In genomic region chr16:1174477-1175357, GRCh38 we compare ENCODE assay signal across 24 cellular contexts. TPM values are rescaled to one million over a fixed set of nuclear protein-coding genes. Genes with fewer than 3 reads are reported as not detected.
A peak's percentile ranks its signal among the peaks of the same experiment; 100 is the strongest.
DNase-seq lines count a peak whose midpoint lies in the region; ATAC-seq, FAIRE-seq and TF ChIP-seq lines count a peak whose summit lies in the region.
"Had no signal": no experiment of that assay in that cellular context is flagged by ENCODE, and none has a peak within 500 bp of the region (broad histone marks: within the 10 kb centered on the region; RNA-seq: fewer than 3 reads in every experiment).

No MANE protein-coding gene starts in this region.

- H3K9me3 Mint-ChIP-seq in astrocyte (ENCODE audit: unreplicated experiment) = no peaks in the 10 kb centered on the region
- H3K9me3 Mint-ChIP-seq: CD4-positive, alpha-beta T cell; naive thymus-derived CD8-positive, alpha-beta T cell had no signal

- H3K4me3 ChIP-seq in HEK293 (ENCODE audit: low read depth, low read length) (no peak overlapping the region), astrocyte (ENCODE audit: insufficient read depth, low read depth, low read length) (no peak overlapping the region), mesenchymal stem cell (ENCODE audit: insufficient read depth in 1 of 2, low read depth in 1 of 2, low read length in 2 of 2) (no peak overlapping the region), lower lobe of right lung (no peak overlapping the region)
- H3K4me3 ChIP-seq: cardiac muscle cell had no signal

- peak overlapping the region in 1 of 2 experiments; percentile 34 for H2BK12ac ChIP-seq in mesenchymal stem cell (ENCODE audit: low read length in 2 of 2)

- no peak overlapping the region for H3K27ac Mint-ChIP-seq in astrocyte (ENCODE audit: unreplicated experiment)
- H3K27ac Mint-ChIP-seq: activated naive CD8-positive, alpha-beta T cell; CD4-positive, alpha-beta T cell; naive thymus-derived CD8-positive, alpha-beta T cell had no signal

- H4K20me1 ChIP-seq in astrocyte (ENCODE audit: insufficient read depth, low read length) = peaks cover 12% of the 10 kb centered on the region

- H2BK120ac ChIP-seq in mesenchymal stem cell (ENCODE audit: low read depth, low read length) = no peak overlapping the region

- no peaks in the 10 kb centered on the region for H3K79me1 ChIP-seq in mesenchymal stem cell (replicated peaks; ENCODE audit: low read length, poor library complexity, severe bottlenecking)

- FAIRE-seq in astrocyte (lab: Jason Lieb, UNC) = no peak
- FAIRE-seq in frontal cortex (lab: Jason Lieb, UNC) = no peak
- FAIRE-seq: GM12891, H1 had no signal

- no peak overlapping the region for H3K4me3 Mint-ChIP-seq in astrocyte (ENCODE audit: unreplicated experiment)
- H3K4me3 Mint-ChIP-seq: activated naive CD8-positive, alpha-beta T cell; CD4-positive, alpha-beta T cell; naive thymus-derived CD8-positive, alpha-beta T cell had no signal

- no peak overlapping the region for H3K4ac ChIP-seq in mesenchymal stem cell (ENCODE audit: low read depth in 1 of 2, low read length in 2 of 2)

- H3K27ac ChIP-seq in HEK293 (ENCODE audit: extremely low read depth, low read depth, low read length) = no peak overlapping the region
- no peak overlapping the region for H3K27ac ChIP-seq in astrocyte (ENCODE audit: low read depth, low read length)
- no peak overlapping the region for H3K27ac ChIP-seq in mesenchymal stem cell (ENCODE audit: low read length, poor library complexity, severe bottlenecking)
- H3K27ac ChIP-seq in lower lobe of right lung = no peak overlapping the region
- H3K27ac ChIP-seq: cardiac muscle cell had no signal

- DNase-seq in astrocyte (ENCODE audit: low read depth) (peak; percentile 42), mesenchymal stem cell (peak; percentile 41), frontal cortex (ENCODE audit: low spot score in 2 of 2) (no peak), CD1c-positive myeloid dendritic cell (ENCODE audit: extremely low spot score) (no peak), lower lobe of right lung (no peak), KG1 (lab: John Stamatoyannopoulos, UW) (no peak)
- DNase-seq: activated CD4-positive, alpha-beta T cell treated with anti-CD3 and anti-CD28 coated beads for 4 hours; activated T-cell treated with anti-CD3 and anti-CD28 coated beads for 4 hours; CD4-positive, alpha-beta T cell; effector memory CD4-positive, alpha-beta T cell; left ventricle myocardium superior; naive thymus-derived CD8-positive, alpha-beta T cell; NCI-H1048; NCI-H2171 treated with DMSO at 0.1 percent for 48 hours; NK-92 treated with Interleukin-12 subunit alpha and Interleukin-12 subunit beta, amount 100 ng/mL, for 24 hours had no signal

- H3K4me1 ChIP-seq in HEK293 (ENCODE audit: control insufficient read depth, insufficient read depth, low read length) = no peaks in the 10 kb centered on the region
- peaks cover 12% of the 10 kb centered on the region for H3K4me1 ChIP-seq in astrocyte (ENCODE audit: insufficient read depth, low read length)
- H3K4me1 ChIP-seq in mesenchymal stem cell (ENCODE audit: control insufficient read depth, insufficient read depth, low read depth, low read length) = peaks cover 45% of the 10 kb centered on the region
- no peaks in the 10 kb centered on the region for H3K4me1 ChIP-seq in lower lobe of right lung

- H3K79me2 ChIP-seq in astrocyte (ENCODE audit: insufficient read depth, low read length) = peaks cover 4% of the 10 kb centered on the region

- H2BK15ac ChIP-seq in mesenchymal stem cell (ENCODE audit: low read depth, poor library complexity, severe bottlenecking) = no peak overlapping the region

- 75% methylated on average over 27 of the region's 38 CpGs for WGBS in mesenchymal stem cell

- no peak overlapping the region for H4K91ac ChIP-seq in mesenchymal stem cell (ENCODE audit: low read length)

- H3K27me3 ChIP-seq in astrocyte (ENCODE audit: insufficient read depth, low read length) (no peaks in the 10 kb centered on the region), mesenchymal stem cell (ENCODE audit: control insufficient read depth in 1 of 2, insufficient read depth in 1 of 2, low read length in 2 of 2) (peaks cover 27 to 42% of the 10 kb centered on the region in 2 experiments), lower lobe of right lung (ENCODE audit: low read depth) (peaks cover 29% of the 10 kb centered on the region)
- H3K27me3 ChIP-seq: cardiac muscle cell had no signal

- intact Hi-C loops in lower lobe of right lung (cut with DNase I) = no loop called here

- H3K14ac ChIP-seq in mesenchymal stem cell (ENCODE audit: low read length in 2 of 2) = no peak overlapping the region

- peak overlapping the region in 1 of 2 experiments; percentile 25 for H3K18ac ChIP-seq in mesenchymal stem cell (ENCODE audit: low read depth in 1 of 2, low read length in 2 of 2)

- H3K4me2 ChIP-seq in astrocyte (ENCODE audit: low read length) (peak overlapping the region; percentile 10), mesenchymal stem cell (ENCODE audit: low read length, poor library complexity, severe bottlenecking) (peak overlapping the region; percentile 10)

- CTCF ChIA-PET in HEK293 (lab: Yijun Ruan, JAX) = no interaction called here

- H2BK5ac ChIP-seq in mesenchymal stem cell (ENCODE audit: low read depth, low read length, poor library complexity, severe bottlenecking) = no peak overlapping the region

- H2AFZ ChIP-seq in astrocyte (ENCODE audit: low read depth, low read length) = no peak overlapping the region
- no peak overlapping the region for H2AFZ ChIP-seq in mesenchymal stem cell (ENCODE audit: low read depth, low read length)

- no peak overlapping the region for H2AK5ac ChIP-seq in mesenchymal stem cell (ENCODE audit: low read length, severe bottlenecking)

- no peaks in the 10 kb centered on the region for H3K27me3 Mint-ChIP-seq in astrocyte (ENCODE audit: low read depth, unreplicated experiment)
- H3K27me3 Mint-ChIP-seq: activated naive CD8-positive, alpha-beta T cell; CD4-positive, alpha-beta T cell had no signal

- TF ChIP-seq CTCF in HEK293 (tag by site-specific recombination; IDR thresholded peaks at IDR 0.05) (no peak), astrocyte (IDR thresholded peaks at IDR 0.05; ENCODE audit: insufficient read depth, low read depth, low read length) (no peak), lower lobe of right lung (IDR thresholded peaks at IDR 0.05) (no peak)

- no peaks in the 10 kb centered on the region for H3K36me3 Mint-ChIP-seq in astrocyte (ENCODE audit: low read depth, unreplicated experiment)
- H3K36me3 Mint-ChIP-seq: activated naive CD8-positive, alpha-beta T cell; naive thymus-derived CD8-positive, alpha-beta T cell had no signal

- no peak overlapping the region for H3K23ac ChIP-seq in mesenchymal stem cell (ENCODE audit: low read length in 2 of 2)

- H4K8ac ChIP-seq in mesenchymal stem cell (ENCODE audit: low read length) = no peak overlapping the region

- H3K36me3 ChIP-seq in HEK293 (ENCODE audit: control insufficient read depth in 2 of 2, insufficient read depth in 1 of 2, low read length in 2 of 2) = no peaks in the 10 kb centered on the region
- H3K36me3 ChIP-seq in astrocyte (ENCODE audit: insufficient read depth, low read length) = no peaks in the 10 kb centered on the region
- H3K36me3 ChIP-seq in mesenchymal stem cell (ENCODE audit: control insufficient read depth in 1 of 2, insufficient read depth in 2 of 2, low read depth in 1 of 2, low read length in 2 of 2) = no peaks in the 10 kb centered on the region
- no peaks in the 10 kb centered on the region for H3K36me3 ChIP-seq in lower lobe of right lung
- H3K36me3 ChIP-seq: cardiac muscle cell had no signal

- peaks cover 6% of the 10 kb centered on the region for H3K4me1 Mint-ChIP-seq in astrocyte (ENCODE audit: low read depth, unreplicated experiment)
- H3K4me1 Mint-ChIP-seq: naive thymus-derived CD8-positive, alpha-beta T cell had no signal

- H3K9me3 ChIP-seq in HEK293 (ENCODE audit: control insufficient read depth, insufficient read depth, low read depth, low read length) (no peaks in the 10 kb centered on the region), astrocyte (ENCODE audit: insufficient read depth, low read depth, low read length) (no peaks in the 10 kb centered on the region), mesenchymal stem cell (ENCODE audit: control insufficient read depth, low read length) (no peaks in the 10 kb centered on the region), lower lobe of right lung (no peaks in the 10 kb centered on the region)

- no peak overlapping the region for H3K9ac ChIP-seq in astrocyte (ENCODE audit: low read length)
- no peak overlapping the region for H3K9ac ChIP-seq in mesenchymal stem cell (ENCODE audit: low read length)

- no peak for ATAC-seq in lower lobe of right lung
- ATAC-seq: left ventricle myocardium superior; naive thymus-derived CD8-positive, alpha-beta T cell; Right ventricle myocardium inferior had no signal

- POLR2A ChIA-PET in HEK293 (lab: Yijun Ruan, JAX) = interaction anchor here (1.1 kb wide), 1 partner anchor 8 kb away, joined by 4 read pairs; no protein-coding TSS in a partner anchor

TF ChIP-seq in HEK293, 187 proteins besides CTCF, POLR2A, EP300 and RAD21 (continues in another document):
- TF ChIP-seq ZNF488 (tag by site-specific recombination; IDR thresholded peaks at IDR 0.05) (no peak), ZNF623 (tag by site-specific recombination; IDR thresholded peaks at IDR 0.05) (no peak), ZNF19 (tag by site-specific recombination; IDR thresholded peaks at IDR 0.05; ENCODE audit: low read depth) (no peak)

RNA-seq across cellular contexts. Expression of gene CACNA1H, which starts 21.8 kb away (rescaled TPM):
- total RNA-seq in astrocyte = 21.7 and 30.5 TPM in 2 replicates
- 1.2 TPM for polyA plus RNA-seq in mesenchymal stem cell (2013, experiment 1 of 2)
- 1.1 TPM for polyA plus RNA-seq in mesenchymal stem cell (2013, experiment 2 of 2)
- 14.7 TPM for total RNA-seq in frontal cortex
- 8.4 TPM for total RNA-seq in lower lobe of right lung

RNA-seq across cellular contexts. Expression of gene TPSG1, which starts 50.4 kb away (rescaled TPM):
- not detected in 2 replicates for total RNA-seq in astrocyte
- polyA plus RNA-seq in mesenchymal stem cell (2013, experiment 1 of 2) = not detected
- not detected for polyA plus RNA-seq in mesenchymal stem cell (2013, experiment 2 of 2)
- not detected for total RNA-seq in frontal cortex
- total RNA-seq in lower lobe of right lung = 2.9 TPM
- total RNA-seq: cardiac muscle cell; CD4-positive, alpha-beta T cell; fibroblast of villous mesenchyme; H1; left ventricle myocardium superior; naive thymus-derived CD8-positive, alpha-beta T cell; renal cortical epithelial cell; temporal lobe had no signal
- polyA plus RNA-seq: H1; naive thymus-derived CD8-positive, alpha-beta T cell had no signal

RNA-seq across cellular contexts. Expression of gene TPSB2, which starts 55.3 kb away (rescaled TPM):
- total RNA-seq in astrocyte = not detected in 2 replicates
- not detected for polyA plus RNA-seq in mesenchymal stem cell (2013, experiment 1 of 2)
- not detected for polyA plus RNA-seq in mesenchymal stem cell (2013, experiment 2 of 2)
- not detected for total RNA-seq in frontal cortex
- total RNA-seq in lower lobe of right lung = 168 TPM
- total RNA-seq: cardiac muscle cell; CD4-positive, alpha-beta T cell; fibroblast of villous mesenchyme; H1; naive thymus-derived CD8-positive, alpha-beta T cell; renal cortical epithelial cell; temporal lobe had no signal
- polyA plus RNA-seq: cardiac muscle cell; naive thymus-derived CD8-positive, alpha-beta T cell had no signal

Comparison
In these comparisons a context has a peak if more than half of its experiments do, and no peak if none do; other contexts are left out.
1. DNase-seq: peak in astrocyte (single experiment) and mesenchymal stem cell (single experiment); none in frontal cortex (0 of 2), CD1c-positive myeloid dendritic cell (single experiment), lower lobe of right lung (single experiment) and KG1 (single experiment).
2. RNA of gene TPSB2, which starts 55.3 kb away (total RNA-seq): 168 TPM in lower lobe of right lung (single experiment); not detected in astrocyte and not detected in frontal cortex (single experiment); every median in the first group is over 100 times any median in the second.